In genomic region chrX:32804034-32804433, GRCh38 we compare ENCODE assay signal across 28 cellular contexts.
"Had no signal": no experiment of that assay in that cellular context is flagged by ENCODE, and none has a peak within 500 bp of the region (broad histone marks: within the 10 kb centered on the region; RNA-seq: fewer than 3 reads in every experiment).

No MANE protein-coding gene starts in this region.

- H3K9me3 ChIP-seq: adrenal gland, ascending aorta, body of pancreas had no signal

- H3K4me3 ChIP-seq: adrenal gland, ascending aorta, body of pancreas, breast epithelium, cardiac muscle cell had no signal

- H3K4me1 ChIP-seq: adrenal gland, ascending aorta, body of pancreas, breast epithelium had no signal

- H3K27ac ChIP-seq: adrenal gland, ascending aorta, body of pancreas, brain microvascular endothelial cell, breast epithelium, cardiac muscle cell had no signal

- H3K36me3 ChIP-seq: adrenal gland, brain microvascular endothelial cell, breast epithelium had no signal

- ATAC-seq: activated naive CD4-positive, alpha-beta T cell treated with anti-CD3 and anti-CD28 coated beads, Interleukin-2, amount 50 U/mL, for 72 hours; activated naive CD8-positive, alpha-beta T cell treated with anti-CD3 and anti-CD28 coated beads, Interleukin-2, amount 50 U/mL, for 24 hours; activated T-cell treated with anti-CD3 and anti-CD28 coated beads, Interleukin-2, amount 50 U/mL, for 4 hours; activated T-cell treated with anti-CD3 and anti-CD28 coated beads, Interleukin-2, amount 50 U/mL, for 72 hours; activated T-helper 17 cell treated with anti-CD3 and anti-CD28 coated beads, Interleukin-2, amount 50 U/mL, for 72 hours; body of pancreas had no signal

- DNase-seq: activated gamma-delta T cell; activated gamma-delta T cell treated with Interleukin-2 at 50 U/mL for 16 hours; activated naive CD4-positive, alpha-beta T cell treated with anti-CD3 and anti-CD28 coated beads for 36 hours; activated naive CD4-positive, alpha-beta T cell treated with anti-CD3 and anti-CD28 coated beads, Interleukin-2, amount 10 ng/mL, durations not matched to agents 7 days and 5 days; activated naive CD4-positive, alpha-beta T cell treated with anti-CD3 and anti-CD28 coated beads, Interleukin-2, amount 50 U/mL, for 16 hours; activated naive CD4-positive, alpha-beta T cell treated with Interleukin-2 at 50 U/mL for 16 hours; activated naive CD8-positive, alpha-beta T cell treated with anti-CD3 and anti-CD28 coated beads for 36 hours; activated naive CD8-positive, alpha-beta T cell treated with anti-CD3 and anti-CD28 coated beads, Interleukin-2, amount 10 ng/mL, durations not matched to agents 7 days and 5 days; activated naive CD8-positive, alpha-beta T cell treated with anti-CD3 and anti-CD28 coated beads, Interleukin-2, amount 50 U/mL, for 24 hours; activated T-cell treated with anti-CD3 and anti-CD28 coated beads, Interleukin-2, amount 50 U/mL, for 1 hour; activated T-cell treated with anti-CD3 and anti-CD28 coated beads, Interleukin-2, amount 50 U/mL, for 24 hours; activated T-cell treated with anti-CD3 and anti-CD28 coated beads, Interleukin-2, amount 50 U/mL, for 4 hours; activated T-cell treated with anti-CD3 and anti-CD28 coated beads, Interleukin-2, amount 50 U/mL, for 48 hours; activated T-cell treated with anti-CD3 and anti-CD28 coated beads, Interleukin-2, amount 50 U/mL, for 72 hours; adrenal gland; amniotic stem cell; amygdala; anterior cingulate cortex; body of pancreas; brain microvascular endothelial cell; caudate nucleus; central memory CD4-positive, alpha-beta T cell; cerebellar nuclear complex had no signal

- H3K27me3 ChIP-seq: adrenal gland, ascending aorta, body of pancreas, brain microvascular endothelial cell, breast epithelium, cardiac muscle cell had no signal
